Comparison of ENCODE assay signal across 1 cellular context in genomic region chr10:103244663-103245271, GRCh38.
TF ChIP-seq lines count a peak whose summit lies in the region.

No MANE protein-coding gene starts in this region.

TF ChIP-seq in H1, 55 proteins besides CTCF, POLR2A, EP300 and RAD21:
- TF ChIP-seq SUZ12 (IDR thresholded peaks at IDR 0.05; ENCODE audit: low read length): no peak
- TF ChIP-seq GABPA (IDR thresholded peaks at IDR 0.05; ENCODE audit: borderline replicate concordance, insufficient read depth, low read length): 0 out of 2 replicates have a peak, but pooled peaks have one; percentile 27
- TF ChIP-seq SRF (IDR thresholded peaks at IDR 0.05; ENCODE audit: low read depth, low read length): no peak
- TF ChIP-seq KDM1A (IDR thresholded peaks at IDR 0.05; ENCODE audit: borderline replicate concordance, low read length): no peak
- peak; percentile 53; the same call in 1 of the 2 replicates for TF ChIP-seq CEBPB (IDR thresholded peaks at IDR 0.05; ENCODE audit: low read depth, low read length)
- no peak for TF ChIP-seq HDAC2 (IDR thresholded peaks at IDR 0.05; ENCODE audit: borderline replicate concordance in 1 of 2, low read depth in 2 of 2, low read length in 2 of 2)
- TF ChIP-seq CTBP2 (IDR thresholded peaks at IDR 0.05; ENCODE audit: borderline replicate concordance, insufficient read depth, insufficient read length, low read length): no peak
- TF ChIP-seq PHF8 (conservative IDR thresholded peaks at IDR 0.05; ENCODE audit: low read depth, low read length): no peak
- TF ChIP-seq BCL11A (IDR thresholded peaks at IDR 0.05; ENCODE audit: low read depth in 2 of 2, low read length in 2 of 2): no peak
